19 cellular contexts compared by ENCODE assay signal in genomic region chr4:6064383-6064782, GRCh38. TPM values are rescaled to one million over a fixed set of nuclear protein-coding genes. Genes with fewer than 3 reads are reported as not detected.
DNase-seq lines count a peak whose midpoint lies in the region; ATAC-seq and TF ChIP-seq lines count a peak whose summit lies in the region.
"Had no signal": no experiment of that assay in that cellular context is flagged by ENCODE, and none has a peak within 500 bp of the region (broad histone marks: within the 10 kb centered on the region; RNA-seq: fewer than 3 reads in every experiment).

No MANE protein-coding gene starts in this region.

- H3K9me3 ChIP-seq in effector memory CD4-positive, alpha-beta T cell (ENCODE audit: control insufficient read depth, low read length) = peaks cover 2% of the 10 kb centered on the region
- H3K9me3 ChIP-seq: BE2C had no signal

- CTCF ChIA-PET in T-cell (lab: Charles Lee) = no interaction called here

- H3K27me3 Mint-ChIP-seq in neural crest cell (ENCODE audit: low read depth) (peaks cover 5% of the 10 kb centered on the region), T-cell (no peaks in the 10 kb centered on the region)
- H3K27me3 Mint-ChIP-seq: CD4-positive, alpha-beta memory T cell; CD4-positive, CD25-positive, alpha-beta regulatory T cell had no signal

- ATAC-seq in T-cell (replicated peaks in 1 of 4) = no peak

- TF ChIP-seq CTCF in NB4 (IDR thresholded peaks at IDR 0.05; ENCODE audit: low read depth, low read length) (no peak), neural crest cell (conservative IDR thresholded peaks at IDR 0.05) (no peak)

- no peaks in the 10 kb centered on the region for H3K4me1 ChIP-seq in effector memory CD4-positive, alpha-beta T cell (ENCODE audit: control insufficient read depth, insufficient read depth, low read length, poor library complexity, severe bottlenecking)
- H3K4me1 ChIP-seq: BE2C, Caco-2 had no signal

- peak overlapping the region; percentile 14 for H3K27ac ChIP-seq in angular gyrus (ENCODE audit: low read depth, low read length)
- H3K27ac ChIP-seq in effector memory CD4-positive, alpha-beta T cell (ENCODE audit: insufficient read depth, low read length, poor library complexity, severe bottlenecking) = no peak overlapping the region
- H3K27ac ChIP-seq: BLaER1 had no signal

- DNase-seq in NB4 (ENCODE audit: low read depth) = peak; percentile 20
- no peak for DNase-seq in neural crest cell (ENCODE audit: low read depth, low spot score)
- DNase-seq in SW480 (ENCODE audit: low spot score) = no peak
- DNase-seq in T-cell = no peak
- DNase-seq in effector memory CD4-positive, alpha-beta T cell = no peak
- DNase-seq: 8988T; ACHN; BE2C; C1 segment of cervical spinal cord; Caco-2; Calu3; CD4-positive, alpha-beta memory T cell; CD4-positive, CD25-positive, alpha-beta regulatory T cell; DMS79 treated with DMSO at 0.1 percent for 48 hours; GF-D8 had no signal

- H3K36me3 ChIP-seq in effector memory CD4-positive, alpha-beta T cell (ENCODE audit: control insufficient read depth, insufficient read depth, low read length) = peaks cover 16% of the 10 kb centered on the region

- no peaks in the 10 kb centered on the region for H3K27me3 ChIP-seq in effector memory CD4-positive, alpha-beta T cell (replicated peaks; ENCODE audit: control insufficient read depth, insufficient read depth, low read length, poor library complexity, severe bottlenecking)
- H3K27me3 ChIP-seq: BE2C, BLaER1 had no signal

- H3K36me3 Mint-ChIP-seq in neural crest cell (ENCODE audit: low read depth) (no peaks in the 10 kb centered on the region), T-cell (peaks cover 27% of the 10 kb centered on the region)
- H3K36me3 Mint-ChIP-seq: CD14-positive monocyte had no signal

- POLR2A ChIA-PET in T-cell (lab: Charles Lee) = no interaction called here

- H3K4me3 Mint-ChIP-seq in neural crest cell = no peak overlapping the region
- no peak overlapping the region for H3K4me3 Mint-ChIP-seq in T-cell
- H3K4me3 Mint-ChIP-seq: CD14-positive monocyte; CD4-positive, alpha-beta memory T cell; CD4-positive, CD25-positive, alpha-beta regulatory T cell had no signal

- H3K27ac Mint-ChIP-seq in neural crest cell (ENCODE audit: unreplicated experiment) (peak overlapping the region; percentile 73), T-cell (no peak overlapping the region)
- H3K27ac Mint-ChIP-seq: CD14-positive monocyte; CD4-positive, alpha-beta memory T cell; CD4-positive, CD25-positive, alpha-beta regulatory T cell had no signal

- no peak for TF ChIP-seq POLR2A in NB4 (IDR thresholded peaks at IDR 0.05; ENCODE audit: extremely low read depth, insufficient read length)

- H3K9me3 Mint-ChIP-seq in neural crest cell (peaks cover 4% of the 10 kb centered on the region), T-cell (peaks cover 2 to 9% (median 8%) of the 10 kb centered on the region in 3 donors)

- no peak overlapping the region for H3K4me3 ChIP-seq in NB4 (ENCODE audit: low read depth, low read length)
- H3K4me3 ChIP-seq in effector memory CD4-positive, alpha-beta T cell (ENCODE audit: insufficient read depth, low read depth, low read length, poor library complexity, severe bottlenecking) = no peak overlapping the region
- H3K4me3 ChIP-seq: BLaER1 had no signal

- peaks cover 10% of the 10 kb centered on the region for H3K4me1 Mint-ChIP-seq in neural crest cell
- no peaks in the 10 kb centered on the region for H3K4me1 Mint-ChIP-seq in T-cell
- H3K4me1 Mint-ChIP-seq: CD14-positive monocyte; CD4-positive, alpha-beta memory T cell had no signal

RNA-seq across cellular contexts. Expression of gene C4orf50, which starts 46.2 kb away (rescaled TPM):
- total RNA-seq in neural crest cell (0.02 TPM in 2 replicates), T-cell (1 to 10 TPM in 1 of 5 donors, under 1 TPM in 4; 0.28 to 3.0 (median 0.54) TPM)
- total RNA-seq: A673, Caco-2, Calu3 had no signal
